16 cellular contexts compared by ENCODE assay signal in the genomic region with DNA sequence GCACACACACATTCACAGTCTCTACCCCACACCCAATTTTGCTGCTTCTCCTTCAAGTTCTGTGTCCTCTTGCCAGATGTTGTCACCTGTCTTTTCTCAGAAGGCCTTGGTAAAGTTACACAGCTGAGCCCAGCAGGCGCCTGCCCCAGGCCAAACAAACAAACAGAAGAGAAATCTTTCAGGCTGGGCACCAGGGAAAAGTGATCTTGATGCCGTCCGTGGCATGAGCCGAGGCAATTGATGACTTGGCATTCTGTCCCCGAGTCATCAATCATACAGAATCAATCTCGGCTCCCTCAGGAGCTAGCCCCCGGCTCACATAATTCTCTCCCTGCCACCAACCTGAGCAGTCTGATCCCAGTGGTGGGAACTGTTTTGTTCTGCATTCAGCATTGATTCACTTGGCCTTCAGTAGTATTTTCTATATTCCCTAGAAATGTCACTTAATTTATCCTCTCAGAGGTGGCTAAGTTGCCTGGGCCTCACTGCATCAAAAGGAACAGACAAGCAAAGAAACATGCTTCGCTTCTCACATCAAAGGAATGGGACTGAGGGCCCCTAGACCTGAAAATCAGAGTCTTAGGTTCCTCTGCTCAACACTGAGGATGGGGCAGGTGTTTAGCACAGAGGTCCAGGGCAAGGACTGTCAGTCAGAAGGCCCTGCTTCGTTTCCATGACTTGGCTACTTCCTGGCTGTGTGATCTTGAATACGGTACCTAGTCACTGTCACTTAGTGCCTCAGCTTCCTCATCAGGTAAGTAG.
"Had no signal": no experiment of that assay in that cellular context is flagged by ENCODE, and none has a peak within 500 bp of the region (broad histone marks: within the 10 kb centered on the region; RNA-seq: fewer than 3 reads in every experiment).

No MANE protein-coding gene starts in this region.

- H3K4me3 Mint-ChIP-seq: dendritic cell treated with granulocyte-macrophage colony-stimulating factor and Interleukin-4, amounts not matched to agents 40 ng/mL and 50 ng/mL, for 4 days; effector memory CD8-positive, alpha-beta T cell; naive thymus-derived CD4-positive, alpha-beta T cell; neural progenitor cell had no signal

- ATAC-seq: effector memory CD8-positive, alpha-beta T cell; foreskin keratinocyte; left cardiac atrium; naive thymus-derived CD4-positive, alpha-beta T cell had no signal

- H3K27ac ChIP-seq: foreskin keratinocyte, hepatocyte, neural progenitor cell, ovary, right atrium auricular region had no signal

- FAIRE-seq: kidney had no signal

- H3K27me3 ChIP-seq: foreskin keratinocyte, hepatocyte, neural progenitor cell, ovary, right atrium auricular region had no signal

- H3K9ac ChIP-seq: neural progenitor cell had no signal

- H3K9me3 Mint-ChIP-seq: neural progenitor cell had no signal

- DNase-seq: effector memory CD8-positive, alpha-beta T cell; foreskin keratinocyte; head of caudate nucleus; kidney; left cardiac atrium; naive thymus-derived CD4-positive, alpha-beta T cell; nucleus accumbens; ovary; stimulated activated CD4-positive, alpha-beta T cell treated with anti-CD3 and anti-CD28 coated beads, Interleukin-2, amount 100 ng/mL, for 48 hours; stimulated activated naive CD4-positive, alpha-beta T cell treated with Interleukin-2 at 50 U/mL for 16 hours; trophoblast cell had no signal

- H3K4me1 Mint-ChIP-seq: naive thymus-derived CD4-positive, alpha-beta T cell had no signal

- H3K27me3 Mint-ChIP-seq: dendritic cell treated with granulocyte-macrophage colony-stimulating factor and Interleukin-4, amounts not matched to agents 40 ng/mL and 50 ng/mL, for 4 days; effector memory CD8-positive, alpha-beta T cell; naive thymus-derived CD4-positive, alpha-beta T cell had no signal

- H3K9me3 ChIP-seq: ovary, right atrium auricular region had no signal

- H3K36me3 Mint-ChIP-seq: naive thymus-derived CD4-positive, alpha-beta T cell; neural progenitor cell had no signal

- H3K4me1 ChIP-seq: foreskin keratinocyte, neural progenitor cell, right atrium auricular region had no signal

- H3K36me3 ChIP-seq: neural progenitor cell, ovary, right atrium auricular region had no signal

- H3K4me3 ChIP-seq: hepatocyte, neural progenitor cell, ovary, right atrium auricular region, smooth muscle cell had no signal

- H3K27ac Mint-ChIP-seq: dendritic cell treated with granulocyte-macrophage colony-stimulating factor and Interleukin-4, amounts not matched to agents 40 ng/mL and 50 ng/mL, for 4 days; effector memory CD8-positive, alpha-beta T cell; naive thymus-derived CD4-positive, alpha-beta T cell; neural progenitor cell had no signal
